Comparison of ENCODE assay signal across 9 cellular contexts in the genomic region with DNA sequence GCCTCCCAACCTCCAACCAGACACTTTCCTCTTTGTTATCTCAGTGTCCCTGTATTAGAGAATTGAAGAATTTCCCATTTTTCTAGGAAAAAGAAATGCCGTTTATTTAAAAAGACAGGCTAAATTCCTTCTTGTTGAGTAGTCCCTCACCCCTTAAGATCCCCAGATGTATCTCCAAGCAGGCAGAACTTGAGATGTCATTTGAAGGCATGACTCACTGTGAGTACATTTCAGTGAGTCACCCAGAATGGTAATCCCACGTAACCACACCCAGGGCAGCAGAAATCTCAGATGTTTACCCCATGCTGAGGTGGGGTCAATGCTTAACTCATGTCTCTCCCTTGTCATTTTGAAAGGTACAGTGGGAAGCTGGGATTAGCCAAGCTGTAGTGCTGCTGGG. TPM values are rescaled to one million over a fixed set of nuclear protein-coding genes. Genes with fewer than 3 reads are reported as not detected.
A peak's percentile ranks its signal among the peaks of the same experiment; 100 is the strongest.
DNase-seq lines count a peak whose midpoint lies in the region; ATAC-seq, FAIRE-seq and TF ChIP-seq lines count a peak whose summit lies in the region.
"Had no signal": no experiment of that assay in that cellular context is flagged by ENCODE, and none has a peak within 500 bp of the region (broad histone marks: within the 10 kb centered on the region; RNA-seq: fewer than 3 reads in every experiment).

No MANE protein-coding gene starts in this region.

- CTCF ChIA-PET in endothelial cell of umbilical vein (lab: Charles Lee) = no interaction called here

- H3K4me3 Mint-ChIP-seq in T-helper 1 cell treated with Interleukin-12 subunit alpha and Interleukin-12 subunit beta and Interleukin-4 antibody, amounts not matched to agents 30 μg/mL and 1 μg/mL, for 36 hours = no peak overlapping the region

- ATAC-seq in GM21381 (IDR thresholded peaks at IDR 0.05; ENCODE audit: unreplicated experiment) (no peak), GM18873 (IDR thresholded peaks at IDR 0.05; ENCODE audit: low FRiP score, unreplicated experiment) (no peak)

- no peaks in the 10 kb centered on the region for H4K20me1 ChIP-seq in endothelial cell of umbilical vein (replicated peaks; ENCODE audit: control insufficient read depth, extremely low read depth, insufficient read depth, low read length)

- H3K4me2 ChIP-seq in endothelial cell of umbilical vein (ENCODE audit: insufficient read depth, low read length) = peak overlapping the region; percentile 6

- peaks cover 4 to 16% of the 10 kb centered on the region in 2 experiments for H3K36me3 ChIP-seq in endothelial cell of umbilical vein (ENCODE audit: control insufficient read depth in 2 of 2, extremely low read depth in 1 of 2, insufficient read depth in 2 of 2, low read length in 2 of 2)

- H3K9me3 ChIP-seq in endothelial cell of umbilical vein (replicated peaks; ENCODE audit: control insufficient read depth, insufficient read depth, low read length) = no peaks in the 10 kb centered on the region

- peak; percentile 83 for FAIRE-seq in H54 (lab: Jason Lieb, UNC)
- FAIRE-seq in endothelial cell of umbilical vein (lab: Jason Lieb, UNC) = peak; percentile 96

- H3K27me3 ChIP-seq in endothelial cell of umbilical vein (ENCODE audit: control insufficient read depth in 2 of 2, insufficient read depth in 2 of 2, low read length in 2 of 2) = no peaks in the 10 kb centered on the region

- TF ChIP-seq POLR2A in H54 (IDR thresholded peaks at IDR 0.05; ENCODE audit: low read depth, low read length) (no peak), endothelial cell of umbilical vein (IDR thresholded peaks at IDR 0.05; ENCODE audit: low read depth, low read length) (no peak)

- no peaks in the 10 kb centered on the region for H3K9me3 Mint-ChIP-seq in T-helper 1 cell treated with Interleukin-12 subunit alpha and Interleukin-12 subunit beta and Interleukin-4 antibody, amounts not matched to agents 30 μg/mL and 1 μg/mL, for 36 hours

- H3K4me1 Mint-ChIP-seq in T-helper 1 cell treated with Interleukin-12 subunit alpha and Interleukin-12 subunit beta and Interleukin-4 antibody, amounts not matched to agents 30 μg/mL and 1 μg/mL, for 36 hours (ENCODE audit: low read depth) = peaks cover 31% of the 10 kb centered on the region

- DNase-seq in H54 (ENCODE audit: insufficient read length, low spot score) = peak; percentile 75
- peak; percentile 69 for DNase-seq in endothelial cell of umbilical vein (ENCODE audit: low read depth, low spot score)
- peak; percentile 57 for DNase-seq in putamen (ENCODE audit: low spot score)
- no peak for DNase-seq in NCI-H524 treated with DMSO at 0.1 percent for 48 hours (lab: John Stamatoyannopoulos, UW)
- DNase-seq in retina = no peak

- no peak overlapping the region for H2AFZ ChIP-seq in endothelial cell of umbilical vein (ENCODE audit: low read depth, low read length)
- H2AFZ ChIP-seq: parathyroid adenoma had no signal

- peaks cover 18% of the 10 kb centered on the region for H3K4me1 ChIP-seq in endothelial cell of umbilical vein (ENCODE audit: control insufficient read depth, extremely low read depth, insufficient read depth, low read length)

- peaks cover 51% of the 10 kb centered on the region for H3K36me3 Mint-ChIP-seq in T-helper 1 cell treated with Interleukin-12 subunit alpha and Interleukin-12 subunit beta and Interleukin-4 antibody, amounts not matched to agents 30 μg/mL and 1 μg/mL, for 36 hours (ENCODE audit: low read depth)

- no peaks in the 10 kb centered on the region for H3K27me3 Mint-ChIP-seq in T-helper 1 cell treated with Interleukin-12 subunit alpha and Interleukin-12 subunit beta and Interleukin-4 antibody, amounts not matched to agents 30 μg/mL and 1 μg/mL, for 36 hours (ENCODE audit: low read depth)

- TF ChIP-seq CTCF in endothelial cell of umbilical vein (IDR thresholded peaks at IDR 0.05; ENCODE audit: extremely low read depth in 1 of 2, insufficient read depth in 1 of 2, low read depth in 1 of 2, low read length in 2 of 2) = no peak

- peaks cover 13% of the 10 kb centered on the region for H3K79me2 ChIP-seq in endothelial cell of umbilical vein (ENCODE audit: control insufficient read depth, insufficient read depth, low read length)

- H3K27ac ChIP-seq in endothelial cell of umbilical vein (ENCODE audit: insufficient read depth, low read depth, low read length) = peak overlapping the region; percentile 20
- H3K27ac ChIP-seq: parathyroid adenoma had no signal

- dilution Hi-C loops in endothelial cell of umbilical vein (cut with MboI; ENCODE audit: extremely low pct_ligation_motif_present, low sequenced_read_pairs) = no loop called here

- BruUV-seq in endothelial cell of umbilical vein (replicated peaks; lab: Mats Ljungman, UMichigan) = no TSS peak

- POLR2A ChIA-PET in endothelial cell of umbilical vein (lab: Charles Lee) = no interaction called here

- H3K27ac Mint-ChIP-seq in T-helper 1 cell treated with Interleukin-12 subunit alpha and Interleukin-12 subunit beta and Interleukin-4 antibody, amounts not matched to agents 30 μg/mL and 1 μg/mL, for 36 hours = peak overlapping the region; percentile 65

- intact Hi-C loops in endothelial cell of umbilical vein (cut with micrococcal nuclease) = no loop called here

- no peaks in the 10 kb centered on the region for H3K9me1 ChIP-seq in endothelial cell of umbilical vein (replicated peaks; ENCODE audit: control insufficient read depth, extremely low read depth, insufficient read depth, low read length)

- no peak overlapping the region for H3K9ac ChIP-seq in endothelial cell of umbilical vein (replicated peaks; ENCODE audit: extremely low read depth, insufficient read depth, low read length)
- H3K9ac ChIP-seq: parathyroid adenoma had no signal

- H3K4me3 ChIP-seq in endothelial cell of umbilical vein (replicated peaks in 1 of 3; ENCODE audit: insufficient read depth in 1 of 3, low read depth in 1 of 3, low read length in 3 of 3) = no peak overlapping the region

TF ChIP-seq in endothelial cell of umbilical vein, 7 proteins besides CTCF, POLR2A, EP300 and RAD21 (continues in another document):
- TF ChIP-seq GATA2 (IDR thresholded peaks at IDR 0.05; ENCODE audit: insufficient read depth, insufficient read length, low read depth, low read length) (peak; percentile 26), JUN (IDR thresholded peaks at IDR 0.05; ENCODE audit: borderline replicate concordance, insufficient read depth, insufficient read length, low read depth) (peak; percentile 95), FOS (IDR thresholded peaks at IDR 0.05; ENCODE audit: borderline replicate concordance, insufficient read depth, low read length) (peak; percentile 98)
- TF ChIP-seq, protein P1, sequence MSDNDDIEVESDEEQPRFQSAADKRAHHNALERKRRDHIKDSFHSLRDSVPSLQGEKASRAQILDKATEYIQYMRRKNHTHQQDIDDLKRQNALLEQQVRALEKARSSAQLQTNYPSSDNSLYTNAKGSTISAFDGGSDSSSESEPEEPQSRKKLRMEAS (IDR thresholded peaks at IDR 0.05; ENCODE audit: insufficient read depth, insufficient read length) = no peak

RNA-seq across cellular contexts. Expression of a gene that starts 4.4 kb away (rescaled TPM):
- total RNA-seq in endothelial cell of umbilical vein = 15.7 and 16.9 TPM in 2 replicates
- polyA plus RNA-seq in endothelial cell of umbilical vein = 17.4 and 20.4 TPM in 2 replicates
- polyA plus RNA-seq in endothelial cell of umbilical vein (2011; cell fraction: cytosol; rRNA removed) = 11.9 and 12.3 TPM in 2 replicates
- polyA plus RNA-seq in endothelial cell of umbilical vein (2011; cell fraction: nucleus; rRNA removed) = 54.6 and 65.7 TPM in 2 replicates
- polyA plus RNA-seq in endothelial cell of umbilical vein (2012) = 5.2 and 11.6 TPM in 2 replicates
- polyA minus RNA-seq in endothelial cell of umbilical vein = 22.5 and 22.9 TPM in 2 replicates
- 15.6 TPM for polyA minus RNA-seq in endothelial cell of umbilical vein (2011; cell fraction: cytosol; rRNA and poly(A)+ RNA removed)
- 29.6 and 34.9 TPM in 2 replicates for polyA minus RNA-seq in endothelial cell of umbilical vein (2011; cell fraction: nucleus; rRNA and poly(A)+ RNA removed)

RNA-seq across cellular contexts. Expression of a gene that starts 10.9 kb away (rescaled TPM):
- total RNA-seq in endothelial cell of umbilical vein = 3.0 and 3.6 TPM in 2 replicates
- polyA plus RNA-seq in endothelial cell of umbilical vein = 1.7 and 2.1 TPM in 2 replicates
- 3.0 and 3.2 TPM in 2 replicates for polyA plus RNA-seq in endothelial cell of umbilical vein (2011; cell fraction: cytosol; rRNA removed)
- polyA plus RNA-seq in endothelial cell of umbilical vein (2011; cell fraction: nucleus; rRNA removed) = 1.4 and 1.6 TPM in 2 replicates
- 3.0 and 4.2 TPM in 2 replicates for polyA plus RNA-seq in endothelial cell of umbilical vein (2012)
- polyA minus RNA-seq in endothelial cell of umbilical vein = 2.7 and 2.8 TPM in 2 replicates
- polyA minus RNA-seq in endothelial cell of umbilical vein (2011; cell fraction: cytosol; rRNA and poly(A)+ RNA removed) = 1.5 TPM
- polyA minus RNA-seq in endothelial cell of umbilical vein (2011; cell fraction: nucleus; rRNA and poly(A)+ RNA removed) = 1.6 and 1.9 TPM in 2 replicates

RNA-seq across cellular contexts. Expression of a gene that starts 35.2 kb away (rescaled TPM):
- total RNA-seq in endothelial cell of umbilical vein = not detected in 2 replicates
- polyA plus RNA-seq in endothelial cell of umbilical vein = 0.08 and 0.29 TPM in 2 replicates
- polyA plus RNA-seq in endothelial cell of umbilical vein (2011; cell fraction: cytosol; rRNA removed) = 0.12 and 0.20 TPM in 2 replicates
- 0.36 and 0.51 TPM in 2 replicates for polyA plus RNA-seq in endothelial cell of umbilical vein (2011; cell fraction: nucleus; rRNA removed)
- not detected in 2 replicates for polyA plus RNA-seq in endothelial cell of umbilical vein (2012)
- polyA minus RNA-seq in endothelial cell of umbilical vein = not detected in 2 replicates
- polyA minus RNA-seq in endothelial cell of umbilical vein (2011; cell fraction: cytosol; rRNA and poly(A)+ RNA removed) = not detected
- polyA minus RNA-seq in endothelial cell of umbilical vein (2011; cell fraction: nucleus; rRNA and poly(A)+ RNA removed) = 0.34 TPM in 1 of 2 replicates, not detected in the other

RNA-seq across cellular contexts. Expression of a gene that starts 53.9 kb away (rescaled TPM):
- total RNA-seq in endothelial cell of umbilical vein = 11.4 and 13.8 TPM in 2 replicates
- 8.4 and 8.9 TPM in 2 replicates for polyA plus RNA-seq in endothelial cell of umbilical vein
- polyA plus RNA-seq in endothelial cell of umbilical vein (2011; cell fraction: cytosol; rRNA removed) = 6.1 and 7.9 TPM in 2 replicates
- polyA plus RNA-seq in endothelial cell of umbilical vein (2011; cell fraction: nucleus; rRNA removed) = 14.2 and 15.2 TPM in 2 replicates
- 4.7 and 5.4 TPM in 2 replicates for polyA plus RNA-seq in endothelial cell of umbilical vein (2012)
- 18.2 and 21.0 TPM in 2 replicates for polyA minus RNA-seq in endothelial cell of umbilical vein
- polyA minus RNA-seq in endothelial cell of umbilical vein (2011; cell fraction: cytosol; rRNA and poly(A)+ RNA removed) = 5.4 TPM
- 15.8 and 16.1 TPM in 2 replicates for polyA minus RNA-seq in endothelial cell of umbilical vein (2011; cell fraction: nucleus; rRNA and poly(A)+ RNA removed)

RNA-seq across cellular contexts. Expression of a gene that starts 58.4 kb away (rescaled TPM):
- total RNA-seq in endothelial cell of umbilical vein = 9.6 and 9.7 TPM in 2 replicates
- polyA plus RNA-seq in endothelial cell of umbilical vein = 3.6 and 4.3 TPM in 2 replicates
- 5.9 and 6.2 TPM in 2 replicates for polyA plus RNA-seq in endothelial cell of umbilical vein (2011; cell fraction: cytosol; rRNA removed)
- polyA plus RNA-seq in endothelial cell of umbilical vein (2011; cell fraction: nucleus; rRNA removed) = 8.0 and 9.6 TPM in 2 replicates
- polyA plus RNA-seq in endothelial cell of umbilical vein (2012) = 6.6 and 8.3 TPM in 2 replicates
- 10.7 and 12.6 TPM in 2 replicates for polyA minus RNA-seq in endothelial cell of umbilical vein
- 9.6 TPM for polyA minus RNA-seq in endothelial cell of umbilical vein (2011; cell fraction: cytosol; rRNA and poly(A)+ RNA removed)
- 7.7 TPM in 2 replicates for polyA minus RNA-seq in endothelial cell of umbilical vein (2011; cell fraction: nucleus; rRNA and poly(A)+ RNA removed)

Comparison
In these comparisons a context has a peak if more than half of its experiments do, and no peak if none do; other contexts are left out.
1. DNase-seq: peak in H54 (single experiment), endothelial cell of umbilical vein (single experiment) and putamen (single experiment); none in NCI-H524 treated with DMSO at 0.1 percent for 48 hours (single experiment) and retina (single experiment).